10 cellular contexts compared by ENCODE assay signal in the genomic region with DNA sequence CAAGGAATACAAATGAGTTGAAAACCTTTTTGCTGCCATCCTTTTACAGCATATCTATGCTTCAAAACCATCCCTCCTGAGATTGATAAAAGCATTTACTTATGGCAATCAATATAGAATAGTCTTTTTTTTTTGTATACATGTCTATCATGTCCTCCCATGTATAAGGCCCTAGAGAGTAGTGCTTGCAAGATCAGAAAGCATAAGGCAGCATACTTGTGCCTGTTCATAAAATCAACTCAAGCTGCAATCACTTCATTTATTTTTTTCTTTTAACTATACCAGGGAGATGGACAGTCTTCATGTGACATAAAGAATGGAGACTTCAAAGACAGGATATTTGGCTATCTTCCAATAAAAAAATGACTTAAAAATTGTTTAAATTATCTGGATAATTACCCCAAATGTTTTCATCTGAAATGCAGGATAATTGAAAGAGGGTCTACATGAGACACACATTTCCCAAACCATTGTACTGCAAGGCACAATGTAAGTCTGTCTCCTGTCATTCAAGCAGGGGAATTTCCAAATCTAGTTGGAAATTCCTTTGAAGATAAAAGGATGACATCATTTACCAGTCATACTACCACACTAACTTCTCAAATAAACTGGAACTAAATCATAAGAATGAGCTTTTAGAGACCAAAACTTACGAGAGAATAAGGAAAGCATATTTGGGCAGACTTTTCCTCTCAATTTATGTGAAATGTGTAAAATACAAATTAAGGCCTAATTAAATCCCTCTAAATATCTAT. TPM values are rescaled to one million over a fixed set of nuclear protein-coding genes. Genes with fewer than 3 reads are reported as not detected.
DNase-seq lines count a peak whose midpoint lies in the region; ATAC-seq and TF ChIP-seq lines count a peak whose summit lies in the region.
"Had no signal": no experiment of that assay in that cellular context is flagged by ENCODE, and none has a peak within 500 bp of the region (broad histone marks: within the 10 kb centered on the region; RNA-seq: fewer than 3 reads in every experiment).

No MANE protein-coding gene starts in this region.

- no peak for TF ChIP-seq CTCF in SK-N-SH (IDR thresholded peaks at IDR 0.05)
- no peak for TF ChIP-seq CTCF in kidney epithelial cell (IDR thresholded peaks at IDR 0.05; ENCODE audit: insufficient read depth, low read length, poor library complexity, severe bottlenecking)

- intact Hi-C loops in CD4-positive, alpha-beta memory T cell (cut with micrococcal nuclease): no loop called here

- whole genome bisulfite sequencing in SK-N-SH (ENCODE audit: low lambda C conversion rate): 12% methylated on average over 1 of the region's 1 CpG

- H4K20me1 ChIP-seq in SK-N-SH (ENCODE audit: insufficient read depth): no peaks in the 10 kb centered on the region

- no peak overlapping the region for H3K4me3 Mint-ChIP-seq in CD4-positive, alpha-beta memory T cell

- ATAC-seq in GM21825 (IDR thresholded peaks at IDR 0.05; ENCODE audit: unreplicated experiment) (peak; percentile 67), GM21737 (IDR thresholded peaks at IDR 0.05; ENCODE audit: unreplicated experiment) (no peak)

- TF ChIP-seq EP300 in SK-N-SH (IDR thresholded peaks at IDR 0.05; ENCODE audit: borderline replicate concordance in 1 of 2, low read depth in 1 of 2, low read length in 1 of 2): peak in 1 of 2 experiments; percentile 33; a peak in 1 of 4 replicates

- H3K36me3 ChIP-seq in SK-N-SH (replicated peaks in 1 of 2; ENCODE audit: control insufficient read depth in 1 of 2, insufficient read depth in 2 of 2, low read length in 1 of 2) (peaks cover 0 to 4% of the 10 kb centered on the region in 2 experiments), kidney epithelial cell (ENCODE audit: control insufficient read depth, insufficient read depth, low read length) (no peaks in the 10 kb centered on the region)
- H3K36me3 ChIP-seq in CD4-positive, alpha-beta memory T cell (ENCODE audit: insufficient read depth, low read length): no peaks in the 10 kb centered on the region
- H3K36me3 ChIP-seq: left ventricle myocardium inferior had no signal

- no peaks in the 10 kb centered on the region for H3K9me3 ChIP-seq in SK-N-SH
- no peaks in the 10 kb centered on the region for H3K9me3 ChIP-seq in CD4-positive, alpha-beta memory T cell (ENCODE audit: control insufficient read depth in 1 of 2, low read length in 2 of 2)
- H3K9me3 ChIP-seq: left ventricle myocardium inferior had no signal

- peak overlapping the region; percentile 16 for H3K4me2 ChIP-seq in SK-N-SH

- in situ Hi-C loops in Caki2 (cut with HindIII; ENCODE audit: low pct_unique_long_range_greater_than_20kb, low sequenced_read_pairs): no loop called here

- H3K9me3 Mint-ChIP-seq in CD4-positive, alpha-beta memory T cell: no peaks in the 10 kb centered on the region

- H3K4me3 ChIP-seq in SK-N-SH (ENCODE audit: low read depth in 2 of 2, low read length in 1 of 2) (no peak overlapping the region), kidney epithelial cell (ENCODE audit: low read depth, low read length) (no peak overlapping the region)
- no peak overlapping the region for H3K4me3 ChIP-seq in CD4-positive, alpha-beta memory T cell (ENCODE audit: low read length in 2 of 2)
- H3K4me3 ChIP-seq: left ventricle myocardium inferior had no signal

- peaks cover 19 to 27% of the 10 kb centered on the region in 2 experiments; a peak in 3 of 4 replicates for H3K4me1 ChIP-seq in SK-N-SH (ENCODE audit: control insufficient read depth in 1 of 2, insufficient read depth in 2 of 2, low read depth in 1 of 2, low read length in 1 of 2)
- no peaks in the 10 kb centered on the region for H3K4me1 ChIP-seq in CD4-positive, alpha-beta memory T cell (ENCODE audit: insufficient read depth, low read length)

- no peaks in the 10 kb centered on the region for H3K79me2 ChIP-seq in SK-N-SH (ENCODE audit: insufficient read depth)

- no peaks in the 10 kb centered on the region for H3K36me3 Mint-ChIP-seq in CD4-positive, alpha-beta memory T cell

- peaks cover 0 to 2% (median 0%) of the 10 kb centered on the region in 4 donors for H3K4me1 Mint-ChIP-seq in CD4-positive, alpha-beta memory T cell

- H3K27me3 Mint-ChIP-seq in CD4-positive, alpha-beta memory T cell: no peaks in the 10 kb centered on the region

- H3K27me3 ChIP-seq in SK-N-SH (ENCODE audit: insufficient read depth) (no peaks in the 10 kb centered on the region), kidney epithelial cell (ENCODE audit: control insufficient read depth, insufficient read depth, low read length) (no peaks in the 10 kb centered on the region)
- no peaks in the 10 kb centered on the region for H3K27me3 ChIP-seq in CD4-positive, alpha-beta memory T cell (ENCODE audit: insufficient read depth, low read length)

- H3K27ac ChIP-seq in SK-N-SH (ENCODE audit: low read depth in 2 of 2, low read length in 1 of 2): peak overlapping the region; percentile 36 to 67; a peak in 3 of 4 replicates
- no peak overlapping the region for H3K27ac ChIP-seq in CD4-positive, alpha-beta memory T cell (ENCODE audit: low read depth, low read length)
- H3K27ac ChIP-seq: left ventricle myocardium inferior had no signal

- no peaks in the 10 kb centered on the region for H3K9me2 ChIP-seq in SK-N-SH

- H3K27ac Mint-ChIP-seq in CD4-positive, alpha-beta memory T cell: no peak overlapping the region

- CTCF ChIA-PET in SK-N-SH (lab: Yijun Ruan, JAX): no interaction called here
- CTCF ChIA-PET in CD4-positive, alpha-beta memory T cell (lab: Charles Lee; ENCODE audit: partially characterized antibody): interaction anchor here (2.8 kb wide), 1 partner anchor 15 kb away, joined by 8 read pairs; no protein-coding TSS in a partner anchor

- no peaks in the 10 kb centered on the region for H3F3A ChIP-seq in SK-N-SH (replicated peaks; ENCODE audit: insufficient read depth)

- POLR2A ChIA-PET in SK-N-SH (lab: Yijun Ruan, JAX): no interaction called here
- POLR2A ChIA-PET in CD4-positive, alpha-beta memory T cell (lab: Charles Lee; ENCODE audit: partially characterized antibody): no interaction called here

- no peak for TF ChIP-seq RAD21 in SK-N-SH (IDR thresholded peaks at IDR 0.05; ENCODE audit: low read length)

- DNase-seq in Caki2 (ENCODE audit: low read depth) (peak; percentile 21), SK-N-SH (no peak), kidney epithelial cell (ENCODE audit: low read depth) (peak; percentile 53), AG08396 (ENCODE audit: low spot score) (no peak), NCI-H2029 treated with DMSO at 0.1 percent for 48 hours (lab: John Stamatoyannopoulos, UW) (no peak)
- no peak for DNase-seq in CD4-positive, alpha-beta memory T cell
- DNase-seq: left ventricle myocardium inferior, NCI-H1694 treated with DMSO at 0.1 percent for 48 hours had no signal

- H2AFZ ChIP-seq in SK-N-SH (ENCODE audit: low read depth): no peak overlapping the region

- H3K9ac ChIP-seq in SK-N-SH: no peak overlapping the region

TF ChIP-seq in SK-N-SH, 30 proteins besides CTCF, POLR2A, EP300 and RAD21:
- 0 out of 2 replicates have a peak, but pooled peaks have one; percentile 18 for TF ChIP-seq RCOR1 (IDR thresholded peaks at IDR 0.05; ENCODE audit: low read length)
- no peak for TF ChIP-seq CHD2 (IDR thresholded peaks at IDR 0.05; ENCODE audit: low read length, partially characterized antibody)
- peak; percentile 72; the same call in 1 of the 2 replicates for TF ChIP-seq FOSL2 (IDR thresholded peaks at IDR 0.05; ENCODE audit: borderline replicate concordance, low read depth)
- TF ChIP-seq TEAD4 (IDR thresholded peaks at IDR 0.05; ENCODE audit: borderline replicate concordance, insufficient read depth): peak; percentile 34; the same call in 1 of the 2 replicates
- TF ChIP-seq ELF1 (IDR thresholded peaks at IDR 0.05): no peak
- peak; percentile 74 for TF ChIP-seq JUND (IDR thresholded peaks at IDR 0.05)
- TF ChIP-seq NFIC (IDR thresholded peaks at IDR 0.05; ENCODE audit: borderline replicate concordance): no peak; the same call in none of the 2 replicates
- TF ChIP-seq, protein P1, sequence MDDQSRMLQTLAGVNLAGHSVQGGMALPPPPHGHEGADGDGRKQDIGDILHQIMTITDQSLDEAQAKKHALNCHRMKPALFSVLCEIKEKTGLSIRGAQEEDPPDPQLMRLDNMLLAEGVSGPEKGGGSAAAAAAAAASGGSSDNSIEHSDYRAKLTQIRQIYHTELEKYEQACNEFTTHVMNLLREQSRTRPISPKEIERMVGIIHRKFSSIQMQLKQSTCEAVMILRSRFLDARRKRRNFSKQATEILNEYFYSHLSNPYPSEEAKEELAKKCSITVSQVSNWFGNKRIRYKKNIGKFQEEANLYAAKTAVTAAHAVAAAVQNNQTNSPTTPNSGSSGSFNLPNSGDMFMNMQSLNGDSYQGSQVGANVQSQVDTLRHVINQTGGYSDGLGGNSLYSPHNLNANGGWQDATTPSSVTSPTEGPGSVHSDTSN (IDR thresholded peaks at IDR 0.05): peak; percentile 92
- no peak for TF ChIP-seq GABPA (IDR thresholded peaks at IDR 0.05; ENCODE audit: low read depth)
- no peak for TF ChIP-seq EZH2phosphoT487 (IDR thresholded peaks at IDR 0.05; ENCODE audit: borderline replicate concordance, low read depth)
- TF ChIP-seq RXRA (IDR thresholded peaks at IDR 0.05; ENCODE audit: borderline replicate concordance, low read depth): 0 out of 2 replicates have a peak, but pooled peaks have one; percentile 44
- TF ChIP-seq, protein P2, sequence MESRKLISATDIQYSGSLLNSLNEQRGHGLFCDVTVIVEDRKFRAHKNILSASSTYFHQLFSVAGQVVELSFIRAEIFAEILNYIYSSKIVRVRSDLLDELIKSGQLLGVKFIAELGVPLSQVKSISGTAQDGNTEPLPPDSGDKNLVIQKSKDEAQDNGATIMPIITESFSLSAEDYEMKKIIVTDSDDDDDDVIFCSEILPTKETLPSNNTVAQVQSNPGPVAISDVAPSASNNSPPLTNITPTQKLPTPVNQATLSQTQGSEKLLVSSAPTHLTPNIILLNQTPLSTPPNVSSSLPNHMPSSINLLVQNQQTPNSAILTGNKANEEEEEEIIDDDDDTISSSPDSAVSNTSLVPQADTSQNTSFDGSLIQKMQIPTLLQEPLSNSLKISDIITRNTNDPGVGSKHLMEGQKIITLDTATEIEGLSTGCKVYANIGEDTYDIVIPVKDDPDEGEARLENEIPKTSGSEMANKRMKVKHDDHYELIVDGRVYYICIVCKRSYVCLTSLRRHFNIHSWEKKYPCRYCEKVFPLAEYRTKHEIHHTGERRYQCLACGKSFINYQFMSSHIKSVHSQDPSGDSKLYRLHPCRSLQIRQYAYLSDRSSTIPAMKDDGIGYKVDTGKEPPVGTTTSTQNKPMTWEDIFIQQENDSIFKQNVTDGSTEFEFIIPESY (IDR thresholded peaks at IDR 0.05; ENCODE audit: borderline replicate concordance, low read depth): no peak
- TF ChIP-seq TCF12 (IDR thresholded peaks at IDR 0.05): peak; percentile 61
TF ChIP-seq in SK-N-SH: peak in this region for 7.

RNA-seq across cellular contexts. Expression of gene LRRN3, which starts 22.5 kb away (rescaled TPM):
- not detected in 2 replicates for total RNA-seq in Caki2 (2014; rRNA removed; shearing (Covaris generic); ENCODE audit: low replicate concordance)
- 2.1 and 4.1 TPM in 2 replicates for polyA plus RNA-seq in SK-N-SH (2012; rRNA removed)
- polyA plus RNA-seq in SK-N-SH (2012; cell fraction: cytosol; rRNA removed): 5.1 and 6.0 TPM in 2 replicates
- 1.3 and 2.1 TPM in 2 replicates for polyA plus RNA-seq in SK-N-SH (2012; cell fraction: nucleus; rRNA removed)
- total RNA-seq in kidney epithelial cell: 0.34 and 0.38 TPM in 2 replicates
- total RNA-seq in CD4-positive, alpha-beta memory T cell: 10 to 100 TPM; 41.5 to 42.7 TPM
- polyA plus RNA-seq in CD4-positive, alpha-beta memory T cell: 10 to 100 TPM; 10.8 to 12.9 TPM

Comparison
In these comparisons a context has a peak if more than half of its experiments do, and no peak if none do; other contexts are left out.
1. DNase-seq: peak in Caki2 (single experiment) and kidney epithelial cell (single experiment); none in SK-N-SH (single experiment), AG08396 (single experiment), NCI-H2029 treated with DMSO at 0.1 percent for 48 hours (single experiment) and CD4-positive, alpha-beta memory T cell (0 of 5).
2. RNA of gene LRRN3, which starts 22.5 kb away (total RNA-seq): 41.5 to 42.7 TPM in CD4-positive, alpha-beta memory T cell; 0.34 to 0.38 TPM in kidney epithelial cell and not detected in Caki2; every median in the first group is over 10 times any median in the second.